In genomic region chr14:32259368-32260013, GRCh38 we compare ENCODE assay signal across 9 cellular contexts. TPM values are rescaled to one million over a fixed set of nuclear protein-coding genes. Genes with fewer than 3 reads are reported as not detected.
DNase-seq lines count a peak whose midpoint lies in the region; ATAC-seq, FAIRE-seq and TF ChIP-seq lines count a peak whose summit lies in the region.
"Had no signal": no experiment of that assay in that cellular context is flagged by ENCODE, and none has a peak within 500 bp of the region (broad histone marks: within the 10 kb centered on the region; RNA-seq: fewer than 3 reads in every experiment).

No MANE protein-coding gene starts in this region.

- FAIRE-seq in HTR-8/SVneo (lab: Jason Lieb, UNC) = no peak
- FAIRE-seq: G401.6 had no signal

- TF ChIP-seq POLR2A in testis (IDR thresholded peaks at IDR 0.05) = no peak

- intact Hi-C loops in testis (cut with DNase I; ENCODE audit: low total_unique reads) = loop anchor here (10.0 kb wide), 2 partner anchors 215 to 325 kb away; no protein-coding TSS in a partner anchor

- no peaks in the 10 kb centered on the region for H3K36me3 ChIP-seq in testis (ENCODE audit: low read depth, missing control alignments)

- DNase-seq in activated CD4-positive, alpha-beta T cell treated with anti-CD3 and anti-CD28 coated beads for 48 hours = peak; percentile 13
- no peak for DNase-seq in activated CD4-positive, alpha-beta T cell treated with anti-CD3 and anti-CD28 coated beads for 4 hours
- DNase-seq in HTR-8/SVneo (ENCODE audit: insufficient read length, low spot score) = peak; percentile 19
- peak; percentile 30 for DNase-seq in amniotic stem cell (lab: John Stamatoyannopoulos, UW)
- peak; percentile 20 for DNase-seq in pulmonary artery endothelial cell (ENCODE audit: low read depth, low spot score)
- no peak for DNase-seq in testis
- DNase-seq in inferior parietal cortex (ENCODE audit: extremely low spot score) = no peak

- peak; percentile 90 for ATAC-seq in GM21825 (IDR thresholded peaks at IDR 0.05; ENCODE audit: unreplicated experiment)

- no peaks in the 10 kb centered on the region for H3K9me3 ChIP-seq in testis

- H3K27me3 ChIP-seq in testis = no peaks in the 10 kb centered on the region

- peaks cover 8% of the 10 kb centered on the region for H3K4me1 ChIP-seq in testis

- no peak for TF ChIP-seq CTCF in testis (IDR thresholded peaks at IDR 0.05)

- no peak overlapping the region for H3K4me3 ChIP-seq in testis

- no peak overlapping the region for H3K27ac ChIP-seq in testis

RNA-seq across cellular contexts. Expression of gene RNU6-8, which starts 56.4 kb away (rescaled TPM):
- not detected in 2 replicates for total RNA-seq in pulmonary artery endothelial cell
- not detected for total RNA-seq in testis
- not detected for polyA plus RNA-seq in testis (ENCODE audit: insufficient read depth, low read depth, low replicate concordance)

RNA-seq across cellular contexts. Expression of gene RNU6-7, which starts 57.6 kb away (rescaled TPM):
- not detected in 2 replicates for total RNA-seq in pulmonary artery endothelial cell
- not detected for total RNA-seq in testis
- not detected for polyA plus RNA-seq in testis (ENCODE audit: insufficient read depth, low read depth, low replicate concordance)

Comparison
In these comparisons a context has a peak if more than half of its experiments do, and no peak if none do; other contexts are left out.
1. DNase-seq: peak in activated CD4-positive, alpha-beta T cell treated with anti-CD3 and anti-CD28 coated beads for 48 hours (single experiment), HTR-8/SVneo (single experiment), amniotic stem cell (single experiment) and pulmonary artery endothelial cell (single experiment); none in activated CD4-positive, alpha-beta T cell treated with anti-CD3 and anti-CD28 coated beads for 4 hours (0 of 2), testis (single experiment) and inferior parietal cortex (single experiment).